8 cellular contexts compared by ENCODE assay signal in genomic region chr15:98853593-98854420, GRCh38.
A peak's percentile ranks its signal among the peaks of the same experiment; 100 is the strongest.
DNase-seq lines count a peak whose midpoint lies in the region; ATAC-seq and TF ChIP-seq lines count a peak whose summit lies in the region.

No MANE protein-coding gene starts in this region.

- peaks cover 13% of the 10 kb centered on the region; the same call in 1 of the 2 replicates for H3F3A ChIP-seq in GM23338 (replicated peaks; ENCODE audit: low read depth)

- no peak for TF ChIP-seq CTCF in GM23338 (conservative IDR thresholded peaks at IDR 0.05; ENCODE audit: low read depth in 2 of 2)
- TF ChIP-seq CTCF in fibroblast of the aortic adventitia (IDR thresholded peaks at IDR 0.05; ENCODE audit: insufficient read depth, low read length): no peak

- peaks cover 80% of the 10 kb centered on the region for H3K4me1 ChIP-seq in GM23338 (ENCODE audit: insufficient read depth)

- peak overlapping the region; percentile 64 for H3K4me3 ChIP-seq in GM23338
- H3K4me3 ChIP-seq in fibroblast of the aortic adventitia (ENCODE audit: low read depth, low read length): peak overlapping the region; percentile 73
- H3K4me3 ChIP-seq in skeletal muscle cell (ENCODE audit: low read depth, low read length): peak overlapping the region; percentile 64

- peak overlapping the region; percentile 86 for H3K4me3 Mint-ChIP-seq in GM23338

- H3K27me3 Mint-ChIP-seq in GM23338 (ENCODE audit: insufficient read depth, low read depth, poor library complexity): peaks cover 19% of the 10 kb centered on the region

- H3K79me2 ChIP-seq in GM23338 (replicated peaks; ENCODE audit: insufficient read depth): peaks cover 96% of the 10 kb centered on the region

- H3K4me2 ChIP-seq in GM23338: peak overlapping the region; percentile 86

- DNase-seq in GM23338 (ENCODE audit: low spot score) (peak; percentile 58), SW480 (ENCODE audit: low spot score) (peak; percentile 39), fibroblast of the aortic adventitia (ENCODE audit: low read depth) (peak; percentile 61), skeletal muscle cell (ENCODE audit: low read depth) (no peak), NCI-H128 (lab: John Stamatoyannopoulos, UW; ENCODE audit: unreplicated experiment) (no peak), DMS79 treated with DMSO at 0.1 percent for 48 hours (lab: John Stamatoyannopoulos, UW) (no peak)

- H3K36me3 Mint-ChIP-seq in GM23338 (ENCODE audit: low read depth): no peaks in the 10 kb centered on the region

- H3K9me2 ChIP-seq in GM23338 (ENCODE audit: insufficient read depth): no peaks in the 10 kb centered on the region

- H2AFZ ChIP-seq in GM23338: no peak overlapping the region

- peaks cover 39% of the 10 kb centered on the region for H4K20me1 ChIP-seq in GM23338 (replicated peaks; ENCODE audit: insufficient read depth)

- ATAC-seq in GM23338 (peak; percentile 12), HG03439 (IDR thresholded peaks at IDR 0.05; ENCODE audit: unreplicated experiment) (no peak), HG03280 (IDR thresholded peaks at IDR 0.05; ENCODE audit: unreplicated experiment) (no peak)

- peaks cover 81% of the 10 kb centered on the region for H3K4me1 Mint-ChIP-seq in GM23338

- no peaks in the 10 kb centered on the region for H3K9me3 Mint-ChIP-seq in GM23338

- H3K27ac ChIP-seq in GM23338 (ENCODE audit: low read depth): peak overlapping the region; percentile 96

- H3K27me3 ChIP-seq in GM23338 (ENCODE audit: insufficient read depth): no peaks in the 10 kb centered on the region

- H3K36me3 ChIP-seq in GM23338 (ENCODE audit: insufficient read depth): no peaks in the 10 kb centered on the region

- peak overlapping the region; percentile 93 for H3K27ac Mint-ChIP-seq in GM23338

TF ChIP-seq in GM23338, 12 proteins besides CTCF, POLR2A, EP300 and RAD21:
- no peak for TF ChIP-seq ZNF331 (CRISPR knock-in tag; IDR thresholded peaks at IDR 0.05; ENCODE audit: low read depth)
- TF ChIP-seq ETS1 (IDR thresholded peaks at IDR 0.05): no peak
- TF ChIP-seq STAT1 (IDR thresholded peaks at IDR 0.05; ENCODE audit: unreplicated experiment): no peak
- no peak for TF ChIP-seq JUNB (IDR thresholded peaks at IDR 0.05; ENCODE audit: unreplicated experiment)
- TF ChIP-seq ZNF462 (CRISPR knock-in tag; IDR thresholded peaks at IDR 0.05): no peak
- no peak for TF ChIP-seq REST (IDR thresholded peaks at IDR 0.05; ENCODE audit: unreplicated experiment)
- TF ChIP-seq EZH2 (IDR thresholded peaks at IDR 0.05; ENCODE audit: low read depth, unreplicated experiment): no peak
- TF ChIP-seq NANOG (IDR thresholded peaks at IDR 0.05; ENCODE audit: borderline replicate concordance): no peak
- no peak for TF ChIP-seq ZNF114 (CRISPR knock-in tag; IDR thresholded peaks at IDR 0.05)
- TF ChIP-seq POLR2AphosphoS5 (IDR thresholded peaks at IDR 0.05; ENCODE audit: low read depth): no peak
- TF ChIP-seq EZH2phosphoT487 (IDR thresholded peaks at IDR 0.05; ENCODE audit: unreplicated experiment): no peak
- TF ChIP-seq CREB1 (CRISPR knock-in tag; IDR thresholded peaks at IDR 0.05; ENCODE audit: low read depth): no peak

Comparison
In these comparisons a context has a peak if more than half of its experiments do, and no peak if none do; other contexts are left out.
1. DNase-seq: peak in GM23338 (single experiment), SW480 (single experiment) and fibroblast of the aortic adventitia (single experiment); none in skeletal muscle cell (single experiment), NCI-H128 (single experiment) and DMS79 treated with DMSO at 0.1 percent for 48 hours (single experiment).
2. Peak in every context shown above with its lines, with median percentiles within 50 percentile points of each other: H3K4me3 ChIP-seq.